In the genomic region with DNA sequence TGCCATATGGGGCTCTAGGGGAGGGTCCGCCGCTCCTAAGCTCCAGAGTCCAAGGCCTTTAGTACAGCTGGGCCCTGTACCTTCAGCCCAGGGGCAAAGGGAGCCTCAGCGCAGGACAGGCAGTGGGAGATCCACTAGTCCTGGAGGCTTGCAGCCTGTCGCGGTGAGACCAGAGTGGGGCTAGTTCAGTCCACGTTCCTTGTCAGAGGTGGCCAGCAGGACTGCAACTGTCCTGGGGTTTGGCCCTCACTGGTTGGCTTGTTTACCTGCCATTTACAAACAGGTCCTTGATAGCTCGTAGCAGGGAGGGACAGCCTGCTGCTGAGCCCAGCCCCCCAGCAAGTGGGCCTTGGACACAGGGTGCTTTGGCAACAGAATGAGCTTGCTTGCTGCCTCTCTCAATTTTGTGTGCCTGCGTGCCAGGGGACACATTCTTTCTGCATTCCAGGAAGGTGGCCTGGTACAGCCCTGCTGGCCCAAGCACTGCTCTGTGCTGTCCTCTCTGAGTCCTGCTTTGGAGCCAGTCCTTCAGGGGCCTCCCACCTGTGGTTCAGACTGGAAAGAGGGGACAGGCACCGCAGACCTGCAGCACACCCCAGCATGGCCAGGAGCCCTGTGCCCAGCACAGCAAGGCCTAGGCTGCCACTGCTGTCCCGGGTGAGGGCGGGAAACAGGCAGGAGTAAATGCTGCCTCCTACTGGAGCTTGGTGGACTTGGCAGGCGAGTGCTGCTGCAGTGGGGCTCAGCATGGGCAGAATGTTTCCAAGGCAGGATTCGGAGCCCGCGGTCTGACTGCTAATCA, we compare ENCODE assay signal across 8 cellular contexts. TPM values are rescaled to one million over a fixed set of nuclear protein-coding genes. Genes with fewer than 3 reads are reported as not detected.
DNase-seq lines count a peak whose midpoint lies in the region; ATAC-seq, FAIRE-seq and TF ChIP-seq lines count a peak whose summit lies in the region.

No MANE protein-coding gene starts in this region.

- H3K27ac Mint-ChIP-seq in activated T-cell treated with anti-CD3 and anti-CD28 coated beads, Interleukin-2, amount 50 U/mL, for 72 hours = no peak overlapping the region

- peak in 1 of 2 donors; percentile 13 for TF ChIP-seq POLR2A in gastrocnemius medialis (IDR thresholded peaks at IDR 0.05)

- no peaks in the 10 kb centered on the region for H4K20me1 ChIP-seq in KMS-11 (ENCODE audit: insufficient read depth)

- H2AFZ ChIP-seq in KMS-11 (ENCODE audit: low read depth) = no peak overlapping the region

- no peak for FAIRE-seq in D721Med (lab: Jason Lieb, UNC)

- in situ Hi-C loops in gastrocnemius medialis (cut with MboI; ENCODE audit: low sequenced_read_pairs in 4 of 4) = no loop called here

- peak; percentile 64 to 65 for ATAC-seq in activated T-cell treated with anti-CD3 and anti-CD28 coated beads, Interleukin-2, amount 50 U/mL, for 72 hours (replicated peaks in 1 of 2)
- ATAC-seq in heart right ventricle (peak in 7 of 8 donors; percentile 36 to 70 (median 60)), gastrocnemius medialis (peak; percentile 21 to 22), GM19324 (IDR thresholded peaks at IDR 0.05; ENCODE audit: low FRiP score, unreplicated experiment) (no peak), HG02970 (IDR thresholded peaks at IDR 0.05; ENCODE audit: low FRiP score, unreplicated experiment) (no peak), HG03571 (IDR thresholded peaks at IDR 0.05; ENCODE audit: unreplicated experiment) (no peak)

- intact Hi-C loops in heart right ventricle (cut with DNase I) (no loop called here), gastrocnemius medialis (cut with DNase I; ENCODE audit: low total_unique reads) (loop anchor here (1.0 to 10.0 kb wide), 2 partner anchors 15 to 965 kb away; partner anchors contain the start of genes H6PD and KIF1B)

- H3K4me3 Mint-ChIP-seq in activated T-cell treated with anti-CD3 and anti-CD28 coated beads, Interleukin-2, amount 50 U/mL, for 72 hours = no peak overlapping the region

- H3K79me2 ChIP-seq in KMS-11 (ENCODE audit: insufficient read depth, low read depth) = no peaks in the 10 kb centered on the region

- no peaks in the 10 kb centered on the region for H3K27me3 ChIP-seq in KMS-11 (ENCODE audit: insufficient read depth, low read depth)
- no peaks in the 10 kb centered on the region for H3K27me3 ChIP-seq in heart right ventricle
- no peaks in the 10 kb centered on the region for H3K27me3 ChIP-seq in gastrocnemius medialis

- no peaks in the 10 kb centered on the region for H3K36me3 Mint-ChIP-seq in activated T-cell treated with anti-CD3 and anti-CD28 coated beads, Interleukin-2, amount 50 U/mL, for 72 hours (ENCODE audit: insufficient read depth in 2 of 2)

- no peak overlapping the region for H3K4me2 ChIP-seq in KMS-11

- H3K4me1 Mint-ChIP-seq in activated T-cell treated with anti-CD3 and anti-CD28 coated beads, Interleukin-2, amount 50 U/mL, for 72 hours (ENCODE audit: low read depth) = peaks cover 16% of the 10 kb centered on the region

- no peak for DNase-seq in D721Med (ENCODE audit: insufficient read length, low spot score)
- peak; percentile 42 to 50 for DNase-seq in activated T-cell treated with anti-CD3 and anti-CD28 coated beads, Interleukin-2, amount 50 U/mL, for 72 hours
- DNase-seq in heart right ventricle = peak; percentile 69 to 70
- DNase-seq in gastrocnemius medialis = peak; percentile 79 to 90

- 60% methylated on average over 15 of the region's 15 CpGs for WGBS in heart right ventricle, 2 donors

- H3K36me3 ChIP-seq in KMS-11 (ENCODE audit: insufficient read depth) = no peaks in the 10 kb centered on the region
- H3K36me3 ChIP-seq in heart right ventricle = peaks cover 0 to 50% (median 23%) of the 10 kb centered on the region in 9 donors
- H3K36me3 ChIP-seq in gastrocnemius medialis = peaks cover 0 to 10% of the 10 kb centered on the region in 2 donors

- no peak overlapping the region for H3K9ac ChIP-seq in KMS-11

- H3K9me3 ChIP-seq in heart right ventricle = no peaks in the 10 kb centered on the region
- H3K9me3 ChIP-seq in gastrocnemius medialis = no peaks in the 10 kb centered on the region

- TF ChIP-seq CTCF in D721Med (IDR thresholded peaks at IDR 0.05; ENCODE audit: insufficient read depth, missing control alignments) = peak; percentile 35
- peak; percentile 59 for TF ChIP-seq CTCF in KMS-11 (conservative IDR thresholded peaks at IDR 0.05; ENCODE audit: low read depth, low read length)
- peak in 8 of 9 donors; percentile 12 to 59 (median 50) for TF ChIP-seq CTCF in heart right ventricle (IDR thresholded peaks at IDR 0.05)
- peak in 4 of 5 experiments; percentile 46 to 84 (median 78) for TF ChIP-seq CTCF in gastrocnemius medialis (IDR thresholded peaks at IDR 0.05 in 4 of 5, conservative IDR thresholded peaks at IDR 0.05 in 1 of 5)

- no peak overlapping the region for H3K4me3 ChIP-seq in KMS-11 (IDR thresholded peaks at IDR 0.05; ENCODE audit: insufficient read depth, low read depth, low read length)
- no peak overlapping the region for H3K4me3 ChIP-seq in heart right ventricle
- H3K4me3 ChIP-seq in gastrocnemius medialis = peak overlapping the region in 3 of 4 donors; percentile 2 to 39 (median 35)

- no peak overlapping the region for H3K27ac ChIP-seq in KMS-11
- peak overlapping the region; percentile 50 to 84 (median 80) for H3K27ac ChIP-seq in heart right ventricle
- peak overlapping the region; percentile 86 to 99 (median 92) for H3K27ac ChIP-seq in gastrocnemius medialis

- no peaks in the 10 kb centered on the region for H3K9me3 Mint-ChIP-seq in activated T-cell treated with anti-CD3 and anti-CD28 coated beads, Interleukin-2, amount 50 U/mL, for 72 hours

- no peaks in the 10 kb centered on the region for H3K27me3 Mint-ChIP-seq in activated T-cell treated with anti-CD3 and anti-CD28 coated beads, Interleukin-2, amount 50 U/mL, for 72 hours (ENCODE audit: low read depth)

- H3K4me1 ChIP-seq in KMS-11 (ENCODE audit: low read depth, poor library complexity, severe bottlenecking) (no peaks in the 10 kb centered on the region), heart right ventricle (peaks cover 24 to 97% (median 73%) of the 10 kb centered on the region in 9 donors), gastrocnemius medialis (peaks cover 89 to 94% of the 10 kb centered on the region in 2 donors)

RNA-seq across cellular contexts. Expression of gene H6PD, which starts 15.2 kb away (rescaled TPM):
- total RNA-seq in activated T-cell treated with anti-CD3 and anti-CD28 coated beads, Interleukin-2, amount 50 U/mL, for 72 hours = 10 to 100 TPM; 20.2 to 21.0 TPM
- total RNA-seq in heart right ventricle (10 to 100 TPM; 22.3 to 45.0 (median 29.3) TPM), gastrocnemius medialis (10 to 100 TPM; 37.3 to 65.1 (median 44.4) TPM)
- polyA plus RNA-seq in heart right ventricle = 10 to 100 TPM in 1 of 2 donors, 1 to 10 TPM in 1; 5.7 to 17.1 TPM

RNA-seq across cellular contexts. Expression of gene SPSB1, which starts 43.0 kb away (rescaled TPM):
- total RNA-seq in activated T-cell treated with anti-CD3 and anti-CD28 coated beads, Interleukin-2, amount 50 U/mL, for 72 hours = 10 to 100 TPM; 12.2 to 15.6 TPM
- total RNA-seq in heart right ventricle (10 to 100 TPM in 3 of 10 donors, 1 to 10 TPM in 7; 5.5 to 16.5 (median 9.4) TPM), gastrocnemius medialis (100 to 1,000 TPM in 1 of 4 donors, 10 to 100 TPM in 3; 40.4 to 161 (median 56.6) TPM)
- 1 to 10 TPM; 6.7 to 7.5 TPM for polyA plus RNA-seq in heart right ventricle

Comparison
In these comparisons a context has a peak if more than half of its experiments do, and no peak if none do; other contexts are left out.
1. H3K4me3 ChIP-seq: peak in gastrocnemius medialis (3 of 4); none in KMS-11 (single experiment) and heart right ventricle (0 of 10).
2. ATAC-seq: peak in activated T-cell treated with anti-CD3 and anti-CD28 coated beads, Interleukin-2, amount 50 U/mL, for 72 hours (2 of 2), heart right ventricle (7 of 8) and gastrocnemius medialis (2 of 2); none in GM19324 (single experiment), HG02970 (single experiment) and HG03571 (single experiment).
3. Peak in every context shown above with its lines, with median percentiles within 50 percentile points of each other: CTCF ChIP-seq.